In genomic region chr7:27113991-27114866, GRCh38 we compare ENCODE assay signal across 14 cellular contexts. TPM values are rescaled to one million over a fixed set of nuclear protein-coding genes. Genes with fewer than 3 reads are reported as not detected.
DNase-seq lines count a peak whose midpoint lies in the region; ATAC-seq and TF ChIP-seq lines count a peak whose summit lies in the region.
"Had no signal": no experiment of that assay in that cellular context is flagged by ENCODE, and none has a peak within 500 bp of the region (broad histone marks: within the 10 kb centered on the region; RNA-seq: fewer than 3 reads in every experiment).

No MANE protein-coding gene starts in this region.

- ATAC-seq in lung (ENCODE audit: insufficient read depth, low FRiP score), result peak; percentile 20
- ATAC-seq in T-helper 17 cell, result no peak
- no peak for ATAC-seq in activated CD8-positive, alpha-beta T cell treated with anti-CD3 and anti-CD28 coated beads for 36 hours

- peaks cover 0 to 2% of the 10 kb centered on the region in 2 donors for H3K36me3 ChIP-seq in lung (ENCODE audit: control insufficient read depth in 2 of 2, insufficient read depth in 2 of 2, low read length in 2 of 2)
- H3K36me3 ChIP-seq in tibial nerve, result peaks cover 0 to 7% (median 0%) of the 10 kb centered on the region in 3 donors
- H3K36me3 ChIP-seq: pancreas had no signal

- WGBS in lung, 2 donors, result 39 to 70% methylated on average over 26 to 27 of the region's 27 CpGs
- 29 to 32% methylated on average over 16 to 23 of the region's 27 CpGs for WGBS in tibial nerve, 2 donors

- H3K27me3 Mint-ChIP-seq in brain (peaks cover 96% of the 10 kb centered on the region), T-helper 17 cell (peaks cover 29% of the 10 kb centered on the region)
- no peaks in the 10 kb centered on the region for H3K27me3 Mint-ChIP-seq in activated CD8-positive, alpha-beta T cell treated with anti-CD3 and anti-CD28 coated beads for 36 hours

- H3K36me3 Mint-ChIP-seq in brain (peaks cover 3% of the 10 kb centered on the region), T-helper 17 cell (ENCODE audit: low read depth) (no peaks in the 10 kb centered on the region)
- H3K36me3 Mint-ChIP-seq in activated CD8-positive, alpha-beta T cell treated with anti-CD3 and anti-CD28 coated beads for 36 hours (ENCODE audit: low read depth), result no peaks in the 10 kb centered on the region

- DNase-seq in NCI-H2081 (lab: John Stamatoyannopoulos, UW) (peak; percentile 34 to 39), NCI-H2081 treated with DMSO at 0.1 percent for 48 hours (lab: John Stamatoyannopoulos, UW) (no peak), lung (ENCODE audit: low spot score) (no peak), tibial nerve (ENCODE audit: low spot score in 2 of 2) (no peak), T-helper 17 cell (no peak)
- DNase-seq in activated CD8-positive, alpha-beta memory T cell treated with anti-CD3 and anti-CD28 coated beads, Interleukin-2, amount 50 U/mL, for 48 hours, result no peak
- no peak for DNase-seq in activated CD8-positive, alpha-beta T cell treated with anti-CD3 and anti-CD28 coated beads for 36 hours
- DNase-seq: 8988T; activated CD4-positive, alpha-beta T cell treated with anti-CD3 and anti-CD28 coated beads for 1 hour; dorsolateral prefrontal cortex; NCI-H1694 treated with DMSO at 0.1 percent for 48 hours; testis had no signal

- peak overlapping the region in 4 of 5 experiments; percentile 72 to 88 (median 78) for H3K4me3 Mint-ChIP-seq in brain
- no peak overlapping the region for H3K4me3 Mint-ChIP-seq in T-helper 17 cell
- H3K4me3 Mint-ChIP-seq in activated CD8-positive, alpha-beta T cell treated with anti-CD3 and anti-CD28 coated beads for 36 hours, result no peak overlapping the region

- H3K4me1 ChIP-seq in lung (ENCODE audit: control insufficient read depth in 2 of 2, insufficient read depth in 2 of 2, low read length in 2 of 2), result peaks cover 0 to 9% of the 10 kb centered on the region in 2 donors
- H3K4me1 ChIP-seq in tibial nerve, result peaks cover 0 to 71% (median 6%) of the 10 kb centered on the region in 4 donors
- H3K4me1 ChIP-seq: pancreas, testis had no signal

- H3K4me1 Mint-ChIP-seq in brain, result peaks cover 25% of the 10 kb centered on the region
- no peaks in the 10 kb centered on the region for H3K4me1 Mint-ChIP-seq in T-helper 17 cell
- no peaks in the 10 kb centered on the region for H3K4me1 Mint-ChIP-seq in activated CD8-positive, alpha-beta T cell treated with anti-CD3 and anti-CD28 coated beads for 36 hours (ENCODE audit: low read depth)

- peak overlapping the region in 4 of 5 experiments; percentile 74 to 81 (median 77) for H3K27ac Mint-ChIP-seq in brain
- no peak overlapping the region for H3K27ac Mint-ChIP-seq in T-helper 17 cell
- H3K27ac Mint-ChIP-seq in activated CD8-positive, alpha-beta T cell treated with anti-CD3 and anti-CD28 coated beads for 36 hours, result no peak overlapping the region

- no peaks in the 10 kb centered on the region for H3K9me3 ChIP-seq in lung (ENCODE audit: control insufficient read depth in 2 of 2, insufficient read depth in 1 of 2, low read length in 1 of 2)
- no peaks in the 10 kb centered on the region for H3K9me3 ChIP-seq in tibial nerve
- no peaks in the 10 kb centered on the region for H3K9me3 ChIP-seq in T-helper 17 cell (ENCODE audit: control insufficient read depth, low read length, poor library complexity, severe bottlenecking)
- H3K9me3 ChIP-seq: pancreas, testis had no signal

- TF ChIP-seq POLR2A in tibial nerve (IDR thresholded peaks at IDR 0.05), result no peak

- no peak for TF ChIP-seq EP300 in tibial nerve (IDR thresholded peaks at IDR 0.05)

- CTCF ChIA-PET in activated CD8-positive, alpha-beta T cell treated with anti-CD3 and anti-CD28 coated beads for 36 hours (lab: Charles Lee), result no interaction called here

- intact Hi-C loops in activated CD8-positive, alpha-beta T cell treated with anti-CD3 and anti-CD28 coated beads for 36 hours (cut with micrococcal nuclease), result no loop called here

- H3K9me3 Mint-ChIP-seq in brain, result peaks cover 0 to 10% (median 3%) of the 10 kb centered on the region in 5 experiments
- H3K9me3 Mint-ChIP-seq in activated CD8-positive, alpha-beta T cell treated with anti-CD3 and anti-CD28 coated beads for 36 hours, result no peaks in the 10 kb centered on the region

- H3K27me3 ChIP-seq in lung (ENCODE audit: control insufficient read depth, insufficient read depth) (no peaks in the 10 kb centered on the region), tibial nerve (peaks cover 0 to 54% of the 10 kb centered on the region in 2 donors)
- H3K27me3 ChIP-seq: testis had no signal

- no peak for TF ChIP-seq CTCF in brain (conservative IDR thresholded peaks at IDR 0.05)
- TF ChIP-seq CTCF in lung (IDR thresholded peaks at IDR 0.05; ENCODE audit: control extremely low read depth, extremely low read depth), result no peak
- no peak for TF ChIP-seq CTCF in tibial nerve (IDR thresholded peaks at IDR 0.05)
- no peak for TF ChIP-seq CTCF in activated CD8-positive, alpha-beta T cell treated with anti-CD3 and anti-CD28 coated beads for 36 hours (IDR thresholded peaks at IDR 0.05)

- POLR2A ChIA-PET in activated CD8-positive, alpha-beta T cell treated with anti-CD3 and anti-CD28 coated beads for 36 hours (lab: Charles Lee), result no interaction called here

- H3K27ac ChIP-seq in lung (ENCODE audit: low read depth in 1 of 2, low read length in 1 of 2) (peak overlapping the region in 1 of 2 donors; percentile 83), tibial nerve (peak overlapping the region; percentile 9 to 85 (median 80))
- H3K27ac ChIP-seq: dorsolateral prefrontal cortex, testis had no signal

- H3K4me3 ChIP-seq in lung (peak overlapping the region; percentile 37), tibial nerve (peak overlapping the region; percentile 19 to 54 (median 34))
- H3K4me3 ChIP-seq: dorsolateral prefrontal cortex had no signal

RNA-seq across cellular contexts. Expression of gene HOXA2, which starts 11.7 kb away (rescaled TPM):
- not detected for polyA plus RNA-seq in brain (ENCODE audit: insufficient read depth, low read depth, low replicate concordance)
- total RNA-seq in lung, result 1 to 10 TPM; 1.7 to 3.4 TPM
- polyA plus RNA-seq in lung, result 1 to 10 TPM in 1 of 2 donors, under 1 TPM in 1; 0.44 to 1.2 TPM
- 1 to 10 TPM; 2.5 to 5.9 (median 5.2) TPM for total RNA-seq in tibial nerve
- not detected for total RNA-seq in T-helper 17 cell
- not detected for total RNA-seq in activated CD8-positive, alpha-beta T cell treated with anti-CD3 and anti-CD28 coated beads for 36 hours
- total RNA-seq: dorsolateral prefrontal cortex had no signal

RNA-seq across cellular contexts. Expression of gene HOXA4, which starts 16.3 kb away (rescaled TPM):
- 1.1 TPM for polyA plus RNA-seq in brain (ENCODE audit: insufficient read depth, low read depth, low replicate concordance)
- 1 to 10 TPM; 2.7 to 4.4 TPM for total RNA-seq in lung
- polyA plus RNA-seq in lung, result 1 to 10 TPM; 3.8 to 6.0 TPM
- total RNA-seq in tibial nerve, result 1 to 10 TPM; 4.4 to 6.3 (median 4.7) TPM
- under 1 TPM in 1 of 2 donors, not detected in 1; 0.26 TPM for total RNA-seq in T-helper 17 cell
- under 1 TPM in 1 of 2 experiments, not detected in 1; 0.25 TPM for total RNA-seq in activated CD8-positive, alpha-beta T cell treated with anti-CD3 and anti-CD28 coated beads for 36 hours

RNA-seq across cellular contexts. Expression of gene HOXA1, which starts 18.4 kb away (rescaled TPM):
- polyA plus RNA-seq in brain (ENCODE audit: insufficient read depth, low read depth, low replicate concordance) (not detected), lung (under 1 TPM; 0.06 to 0.33 TPM)
- total RNA-seq in lung (under 1 TPM; 0.31 to 0.37 TPM), tibial nerve (1 to 10 TPM in 2 of 4 donors, under 1 TPM in 2; 0.44 to 2.1 (median 1.2) TPM), T-helper 17 cell (under 1 TPM; 0.60 to 0.72 TPM)
- total RNA-seq in activated CD8-positive, alpha-beta T cell treated with anti-CD3 and anti-CD28 coated beads for 36 hours, result under 1 TPM; 0.25 TPM

RNA-seq across cellular contexts. Expression of gene HOXA5, which starts 29.3 kb away (rescaled TPM):
- polyA plus RNA-seq in brain (ENCODE audit: insufficient read depth, low read depth, low replicate concordance) (25.3 TPM), lung (1 to 10 TPM; 9.2 to 9.5 TPM)
- total RNA-seq in lung (10 to 100 TPM; 20.9 to 61.9 TPM), tibial nerve (10 to 100 TPM; 12.0 to 25.9 (median 16.6) TPM), T-helper 17 cell (under 1 TPM in 1 of 2 donors, not detected in 1; 0.26 TPM)
- not detected for total RNA-seq in activated CD8-positive, alpha-beta T cell treated with anti-CD3 and anti-CD28 coated beads for 36 hours

RNA-seq across cellular contexts. Expression of gene HOXA6, which starts 33.3 kb away (rescaled TPM):
- 14.9 TPM for polyA plus RNA-seq in brain (ENCODE audit: insufficient read depth, low read depth, low replicate concordance)
- 1 to 10 TPM; 4.7 to 7.7 TPM for total RNA-seq in lung
- under 1 TPM; 0.49 to 0.94 TPM for polyA plus RNA-seq in lung
- total RNA-seq in tibial nerve, result 10 to 100 TPM; 11.1 to 30.9 (median 18.7) TPM
- total RNA-seq in T-helper 17 cell, result not detected
- not detected for total RNA-seq in activated CD8-positive, alpha-beta T cell treated with anti-CD3 and anti-CD28 coated beads for 36 hours
- total RNA-seq: dorsolateral prefrontal cortex, testis had no signal

Comparison
In these comparisons a context has a peak if more than half of its experiments do, and no peak if none do; other contexts are left out.
1. DNase-seq: peak in NCI-H2081 (2 of 2); none in NCI-H2081 treated with DMSO at 0.1 percent for 48 hours (single experiment), lung (single experiment), tibial nerve (0 of 2), activated CD8-positive, alpha-beta memory T cell treated with anti-CD3 and anti-CD28 coated beads, Interleukin-2, amount 50 U/mL, for 48 hours (single experiment), T-helper 17 cell (0 of 3) and activated CD8-positive, alpha-beta T cell treated with anti-CD3 and anti-CD28 coated beads for 36 hours (single experiment).
2. H3K27ac Mint-ChIP-seq: peak in brain (4 of 5); none in T-helper 17 cell (single experiment) and activated CD8-positive, alpha-beta T cell treated with anti-CD3 and anti-CD28 coated beads for 36 hours (single experiment).
3. H3K4me3 Mint-ChIP-seq: peak in brain (4 of 5); none in T-helper 17 cell (single experiment) and activated CD8-positive, alpha-beta T cell treated with anti-CD3 and anti-CD28 coated beads for 36 hours (single experiment).